In genomic region chr16:74226361-74226979, GRCh38 we compare ENCODE assay signal across 9 cellular contexts.
DNase-seq lines count a peak whose midpoint lies in the region; ATAC-seq, FAIRE-seq and TF ChIP-seq lines count a peak whose summit lies in the region.
"Had no signal": no experiment of that assay in that cellular context is flagged by ENCODE, and none has a peak within 500 bp of the region (broad histone marks: within the 10 kb centered on the region; RNA-seq: fewer than 3 reads in every experiment).

No MANE protein-coding gene starts in this region.

- H3K23ac ChIP-seq in mesenchymal stem cell (ENCODE audit: low read length in 2 of 2) = no peak overlapping the region

- no peak for ATAC-seq in HG03378 (IDR thresholded peaks at IDR 0.05; ENCODE audit: unreplicated experiment)

- no peak overlapping the region for H4K91ac ChIP-seq in mesenchymal stem cell (ENCODE audit: low read length)

- no peak overlapping the region for H3K4me3 ChIP-seq in Karpas-422 (ENCODE audit: low read length)
- H3K4me3 ChIP-seq in mesenchymal stem cell (ENCODE audit: insufficient read depth in 1 of 2, low read depth in 1 of 2, low read length in 2 of 2) = no peak overlapping the region
- H3K4me3 ChIP-seq in colonic mucosa = no peak overlapping the region
- H3K4me3 ChIP-seq: SJSA1 had no signal

- no peak overlapping the region for H2AK5ac ChIP-seq in mesenchymal stem cell (ENCODE audit: low read length, severe bottlenecking)

- no peaks in the 10 kb centered on the region for H3K79me1 ChIP-seq in mesenchymal stem cell (replicated peaks; ENCODE audit: low read length, poor library complexity, severe bottlenecking)

- WGBS in mesenchymal stem cell = 19% methylated on average over 2 of the region's 6 CpGs

- no peak overlapping the region for H2BK120ac ChIP-seq in mesenchymal stem cell (ENCODE audit: low read depth, low read length)

- no peak overlapping the region for H2BK15ac ChIP-seq in mesenchymal stem cell (ENCODE audit: low read depth, poor library complexity, severe bottlenecking)

- no peaks in the 10 kb centered on the region for H3K36me3 ChIP-seq in Karpas-422 (ENCODE audit: insufficient read depth, low read length)
- no peaks in the 10 kb centered on the region for H3K36me3 ChIP-seq in mesenchymal stem cell (ENCODE audit: control insufficient read depth in 1 of 2, insufficient read depth in 2 of 2, low read depth in 1 of 2, low read length in 2 of 2)
- no peaks in the 10 kb centered on the region for H3K36me3 ChIP-seq in colonic mucosa
- H3K36me3 ChIP-seq: SJSA1 had no signal

- FAIRE-seq in GM19239 (lab: Jason Lieb, UNC) = no peak

- H3K79me2 ChIP-seq in Karpas-422 (ENCODE audit: low read length) = no peaks in the 10 kb centered on the region

- H3K9ac ChIP-seq in Karpas-422 (ENCODE audit: low read length) (no peak overlapping the region), mesenchymal stem cell (ENCODE audit: low read length) (peak overlapping the region; percentile 27), colonic mucosa (ENCODE audit: low read depth in 2 of 2, low read length in 2 of 2) (no peak overlapping the region)

- no peak overlapping the region for H3K4me2 ChIP-seq in Karpas-422 (ENCODE audit: low read depth, low read length, poor library complexity, severe bottlenecking)
- no peak overlapping the region for H3K4me2 ChIP-seq in mesenchymal stem cell (ENCODE audit: low read length, poor library complexity, severe bottlenecking)

- H3K4me1 ChIP-seq in Karpas-422 (ENCODE audit: low read length) = no peaks in the 10 kb centered on the region
- no peaks in the 10 kb centered on the region for H3K4me1 ChIP-seq in mesenchymal stem cell (ENCODE audit: control insufficient read depth, insufficient read depth, low read depth, low read length)
- H3K4me1 ChIP-seq in colonic mucosa = no peaks in the 10 kb centered on the region

- intact Hi-C loops in colonic mucosa (cut with DNase I) = loop anchor here (5.0 kb wide), 1 partner anchor 164 kb away; no protein-coding TSS in a partner anchor

- TF ChIP-seq CTCF in colonic mucosa (IDR thresholded peaks at IDR 0.05) = no peak

- no peak overlapping the region for H3K27ac ChIP-seq in Karpas-422 (ENCODE audit: low read length)
- H3K27ac ChIP-seq in mesenchymal stem cell (ENCODE audit: low read length, poor library complexity, severe bottlenecking) = no peak overlapping the region
- no peak overlapping the region for H3K27ac ChIP-seq in colonic mucosa
- H3K27ac ChIP-seq: SJSA1 had no signal

- H3K27me3 ChIP-seq in Karpas-422 (ENCODE audit: low read length) (no peaks in the 10 kb centered on the region), mesenchymal stem cell (ENCODE audit: control insufficient read depth in 1 of 2, insufficient read depth in 1 of 2, low read length in 2 of 2) (no peaks in the 10 kb centered on the region), colonic mucosa (no peaks in the 10 kb centered on the region)
- H3K27me3 ChIP-seq: SJSA1 had no signal

- H3K9me2 ChIP-seq in Karpas-422 (replicated peaks; ENCODE audit: insufficient read depth, low read length) = no peaks in the 10 kb centered on the region

- H4K8ac ChIP-seq in mesenchymal stem cell (ENCODE audit: low read length) = no peak overlapping the region

- H3K9me3 ChIP-seq in Karpas-422 (ENCODE audit: low read length) (no peaks in the 10 kb centered on the region), mesenchymal stem cell (ENCODE audit: control insufficient read depth, low read length) (no peaks in the 10 kb centered on the region), colonic mucosa (no peaks in the 10 kb centered on the region)
- H3K9me3 ChIP-seq: SJSA1 had no signal

- no peak overlapping the region for H3K18ac ChIP-seq in mesenchymal stem cell (ENCODE audit: low read depth in 1 of 2, low read length in 2 of 2)

- no peak overlapping the region for H3K4ac ChIP-seq in mesenchymal stem cell (ENCODE audit: low read depth in 1 of 2, low read length in 2 of 2)

- DNase-seq in DMS114 treated with DMSO at 0.1 percent for 48 hours (lab: John Stamatoyannopoulos, UW; ENCODE audit: unreplicated experiment) = peak; percentile 44
- peak; percentile 48 for DNase-seq in Karpas-422
- peak; percentile 26 for DNase-seq in astrocyte of the hippocampus (ENCODE audit: low read depth, low spot score)
- peak; percentile 11 for DNase-seq in mesenchymal stem cell
- no peak for DNase-seq in colonic mucosa
- no peak for DNase-seq in MV-4-11 (lab: John Stamatoyannopoulos, UW)
- no peak for DNase-seq in GM19239 (ENCODE audit: insufficient read length, low spot score)

- no peak overlapping the region for H2BK12ac ChIP-seq in mesenchymal stem cell (ENCODE audit: low read length in 2 of 2)

- no peaks in the 10 kb centered on the region for H4K20me1 ChIP-seq in Karpas-422 (ENCODE audit: insufficient read depth, low read depth, low read length)

- H3K14ac ChIP-seq in mesenchymal stem cell (ENCODE audit: low read length in 2 of 2) = no peak overlapping the region

- no peak overlapping the region for H2BK5ac ChIP-seq in mesenchymal stem cell (ENCODE audit: low read depth, low read length, poor library complexity, severe bottlenecking)

- no peak overlapping the region for H2AFZ ChIP-seq in Karpas-422 (ENCODE audit: low read length)
- no peak overlapping the region for H2AFZ ChIP-seq in mesenchymal stem cell (ENCODE audit: low read depth, low read length)

Comparison
In these comparisons a context has a peak if more than half of its experiments do, and no peak if none do; other contexts are left out.
1. DNase-seq: peak in DMS114 treated with DMSO at 0.1 percent for 48 hours (single experiment), Karpas-422 (single experiment), astrocyte of the hippocampus (single experiment) and mesenchymal stem cell (single experiment); none in colonic mucosa (single experiment), MV-4-11 (single experiment) and GM19239 (single experiment).